ENCODE assay signal across 29 cellular contexts in the genomic region with DNA sequence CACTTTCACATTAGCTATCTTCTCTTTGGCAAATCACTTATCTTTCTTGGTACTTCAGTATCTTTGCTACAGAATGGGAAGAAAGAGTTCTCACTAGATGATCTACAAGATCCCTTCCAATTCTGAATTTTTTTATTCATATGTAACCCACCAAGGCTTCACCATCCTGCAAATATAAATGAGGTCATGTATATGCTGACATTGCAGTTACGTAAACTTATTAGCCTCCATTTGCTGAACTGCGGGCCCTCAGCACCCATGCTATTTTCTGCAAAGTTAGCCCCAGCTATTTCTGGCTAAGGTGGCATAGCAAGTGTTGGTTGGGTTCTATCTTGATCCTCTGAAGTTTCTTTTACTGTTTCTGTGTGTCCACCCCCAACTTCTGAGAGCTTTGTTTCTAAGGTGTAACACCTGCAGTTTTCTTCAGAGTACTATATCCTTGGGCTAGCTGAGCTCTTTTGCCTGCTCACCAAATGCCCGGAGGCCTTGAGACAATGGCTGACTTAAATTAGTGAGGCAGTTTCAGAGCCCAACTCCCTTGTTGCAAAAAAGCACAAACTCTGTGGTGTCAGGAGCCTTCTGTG.
"Had no signal": no experiment of that assay in that cellular context is flagged by ENCODE, and none has a peak within 500 bp of the region (broad histone marks: within the 10 kb centered on the region; RNA-seq: fewer than 3 reads in every experiment).

No MANE protein-coding gene starts in this region.

- H3K27me3 ChIP-seq: esophagus muscularis mucosa, foreskin keratinocyte, gastroesophageal sphincter, heart left ventricle, hepatocyte, right atrium auricular region, sigmoid colon, spleen, suprapubic skin, transverse colon, upper lobe of right lung, uterus had no signal

- DNase-seq: dermis blood vessel endothelial cell; effector memory CD4-positive, alpha-beta T cell; foreskin keratinocyte; heart left ventricle; kidney; mesenchymal stem cell; mucosa of descending colon; naive B cell; sigmoid colon; spleen; stimulated activated CD4-positive, alpha-beta T cell treated with anti-CD3 and anti-CD28 coated beads, Interleukin-2, amount 100 ng/mL, for 48 hours; stimulated activated naive CD4-positive, alpha-beta T cell; stimulated activated naive CD8-positive, alpha-beta T cell treated with anti-CD3 and anti-CD28 coated beads, Interleukin-15, amount 100 ng/mL, for 72 hours; transverse colon; upper lobe of right lung; uterus had no signal

- H3K9me3 ChIP-seq: esophagus muscularis mucosa, gastroesophageal sphincter, heart left ventricle, mucosa of descending colon, right atrium auricular region, sigmoid colon, spleen, suprapubic skin, transverse colon, upper lobe of right lung, uterus had no signal

- H3K9ac ChIP-seq: parathyroid adenoma had no signal

- H3K79me2 ChIP-seq: hepatocyte, parathyroid adenoma had no signal

- ATAC-seq: foreskin keratinocyte; gastroesophageal sphincter; heart left ventricle; left lobe of liver; mucosa of descending colon; natural killer cell treated with Interleukin-12 subunit alpha and Interleukin-12 subunit beta and Interleukin-15 and Interleukin-18, amount 100 ng/mL, for 72 hours; stimulated activated naive CD8-positive, alpha-beta T cell treated with anti-CD3 and anti-CD28 coated beads, Interleukin-15, amount 100 ng/mL, for 72 hours; upper lobe of right lung had no signal

- H3K27ac ChIP-seq: coronary artery, esophagus muscularis mucosa, foreskin keratinocyte, gastroesophageal sphincter, heart left ventricle, hepatocyte, parathyroid adenoma, right atrium auricular region, sigmoid colon, skin epidermis, spleen, suprapubic skin, transverse colon, upper lobe of right lung, uterus had no signal

- H3K4me1 ChIP-seq: esophagus muscularis mucosa, gastroesophageal sphincter, right atrium auricular region, sigmoid colon, transverse colon, upper lobe of right lung, uterus had no signal

- H3K36me3 ChIP-seq: esophagus muscularis mucosa, gastroesophageal sphincter, heart left ventricle, right atrium auricular region, sigmoid colon, spleen, suprapubic skin, transverse colon, upper lobe of right lung, uterus had no signal

- H2AFZ ChIP-seq: hepatocyte had no signal

- H3K4me3 ChIP-seq: coronary artery, esophagus muscularis mucosa, gastroesophageal sphincter, heart left ventricle, hepatocyte, mucosa of descending colon, right atrium auricular region, sigmoid colon, skin epidermis, spleen, suprapubic skin, transverse colon, upper lobe of right lung, uterus had no signal

- H3K36me3 Mint-ChIP-seq: mesothelial cell of epicardium; naive B cell; natural killer cell treated with Interleukin-12 subunit alpha and Interleukin-12 subunit beta and Interleukin-15 and Interleukin-18, amount 100 ng/mL, for 72 hours had no signal

- H3K4me3 Mint-ChIP-seq: mesothelial cell of epicardium; naive B cell; natural killer cell treated with Interleukin-12 subunit alpha and Interleukin-12 subunit beta and Interleukin-15 and Interleukin-18, amount 100 ng/mL, for 72 hours; neural crest cell; stimulated activated naive CD8-positive, alpha-beta T cell treated with anti-CD3 and anti-CD28 coated beads, Interleukin-15, amount 100 ng/mL, for 72 hours had no signal

- H3K9me3 Mint-ChIP-seq: mesothelial cell of epicardium; naive B cell; neural crest cell; stimulated activated naive CD8-positive, alpha-beta T cell treated with anti-CD3 and anti-CD28 coated beads, Interleukin-15, amount 100 ng/mL, for 72 hours had no signal

- H3K4me2 ChIP-seq: hepatocyte had no signal

- H3K4me1 Mint-ChIP-seq: stimulated activated naive CD8-positive, alpha-beta T cell treated with anti-CD3 and anti-CD28 coated beads, Interleukin-15, amount 100 ng/mL, for 72 hours had no signal

- H3K27ac Mint-ChIP-seq: mesothelial cell of epicardium; naive B cell; natural killer cell treated with Interleukin-12 subunit alpha and Interleukin-12 subunit beta and Interleukin-15 and Interleukin-18, amount 100 ng/mL, for 72 hours; progenitor cell of endocrine pancreas; stimulated activated naive CD8-positive, alpha-beta T cell treated with anti-CD3 and anti-CD28 coated beads, Interleukin-15, amount 100 ng/mL, for 72 hours had no signal

- H3K27me3 Mint-ChIP-seq: natural killer cell treated with Interleukin-12 subunit alpha and Interleukin-12 subunit beta and Interleukin-15 and Interleukin-18, amount 100 ng/mL, for 72 hours; progenitor cell of endocrine pancreas had no signal
